ENCODE assay signal across 22 cellular contexts in the genomic region with DNA sequence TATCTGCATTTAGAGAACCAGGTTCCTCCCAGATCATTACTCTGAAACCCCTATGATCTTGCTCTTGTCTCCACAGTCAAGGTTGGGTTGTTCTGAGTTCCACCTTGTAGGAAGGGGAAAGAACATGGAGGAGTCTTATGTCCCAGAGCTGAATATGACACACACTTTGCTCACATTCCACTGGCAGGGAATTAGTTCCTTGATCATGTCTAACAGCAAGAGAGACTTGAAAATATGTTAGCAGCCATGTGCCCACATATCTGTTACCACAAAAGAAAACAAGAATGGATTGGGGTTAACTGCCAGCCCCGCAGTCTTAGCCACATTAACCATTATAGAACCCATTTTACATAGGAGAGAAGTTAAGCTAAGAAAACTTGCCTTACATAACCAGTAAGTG.
"Had no signal": no experiment of that assay in that cellular context is flagged by ENCODE, and none has a peak within 500 bp of the region (broad histone marks: within the 10 kb centered on the region; RNA-seq: fewer than 3 reads in every experiment).

No MANE protein-coding gene starts in this region.

- H3K9me3 ChIP-seq: colonic mucosa, left lung, testis, vagina had no signal

- H3K27me3 ChIP-seq: brain microvascular endothelial cell, colonic mucosa, left lung, testis, vagina had no signal

- H3K36me3 ChIP-seq: brain microvascular endothelial cell, colonic mucosa, left lung, vagina, WERI-Rb-1 had no signal

- H3K4me2 ChIP-seq: smooth muscle cell had no signal

- DNase-seq: activated CD4-positive, alpha-beta T cell treated with anti-CD3 and anti-CD28 coated beads for 1 hour; activated CD4-positive, alpha-beta T cell treated with anti-CD3 and anti-CD28 coated beads, Interleukin-2, amount 50 U/mL, for 1 hour; activated T-cell treated with anti-CD3 and anti-CD28 coated beads, Interleukin-2, amount 50 U/mL, for 1 hour; aorta; brain microvascular endothelial cell; central memory CD4-positive, alpha-beta T cell; colonic mucosa; dorsolateral prefrontal cortex; kidney; left lung; naive thymus-derived CD4-positive, alpha-beta T cell; occipital lobe; stimulated activated CD4-positive, alpha-beta T cell treated with anti-CD3 and anti-CD28 coated beads, Interleukin-2, amount 100 ng/mL, for 48 hours; stimulated activated CD8-positive, alpha-beta memory T cell treated with anti-CD3 and anti-CD28 coated beads, Interleukin-4, amount 100 ng/mL, for 48 hours; stimulated activated naive CD4-positive, alpha-beta T cell; testis; trophoblast cell; WERI-Rb-1 had no signal

- H3K27ac ChIP-seq: brain microvascular endothelial cell, colonic mucosa, dorsolateral prefrontal cortex, epithelial cell of prostate, left lung, testis, vagina, WERI-Rb-1 had no signal

- H3K4me3 ChIP-seq: colonic mucosa, dorsolateral prefrontal cortex, left lung, lung, smooth muscle cell, testis, vagina had no signal
